In genomic region chr22:41832553-41833368, GRCh38 we compare ENCODE assay signal across 1 cellular context.
A peak's percentile ranks its signal among the peaks of the same experiment; 100 is the strongest.
TF ChIP-seq lines count a peak whose summit lies in the region.

SREBF2 (plus strand) TSS chr22:41833105; CDS start chr22:41833271, 166 bp downstream.

TF ChIP-seq in HEK293, 187 proteins besides CTCF, POLR2A, EP300 and RAD21 (continued from another document and continues in another):
- TF ChIP-seq ZBTB49 (tag by site-specific recombination; IDR thresholded peaks at IDR 0.05; ENCODE audit: low read depth) (no peak), ZNF677 (tag by site-specific recombination; IDR thresholded peaks at IDR 0.05) (no peak), ZNF138 (tag by site-specific recombination; IDR thresholded peaks at IDR 0.05; ENCODE audit: borderline replicate concordance) (no peak), ZNF561 (tag by site-specific recombination; IDR thresholded peaks at IDR 0.05; ENCODE audit: borderline replicate concordance) (peak; percentile 76; the same call in 1 of the 2 replicates), ZNF658 (tag by site-specific recombination; IDR thresholded peaks at IDR 0.05) (no peak), ZNF174 (tag by site-specific recombination; IDR thresholded peaks at IDR 0.05) (no peak), PRDM6 (tag by site-specific recombination; IDR thresholded peaks at IDR 0.05) (no peak; the same call in 1 of the 2 replicates), PATZ1 (tag by site-specific recombination; IDR thresholded peaks at IDR 0.05) (peak; percentile 91), ZNF366 (tag by site-specific recombination; conservative IDR thresholded peaks at IDR 0.05) (0 out of 2 replicates have a peak, but pooled peaks have one; percentile 37), YY2 (tag by site-specific recombination; IDR thresholded peaks at IDR 0.05) (peak; percentile 56; the same call in 1 of the 2 replicates), BCL11B (tag by site-specific recombination; IDR thresholded peaks at IDR 0.05; ENCODE audit: low read depth) (peak; percentile 97), ZNF639 (tag by site-specific recombination; IDR thresholded peaks at IDR 0.05) (peak; percentile 92), ZNF324 (tag by site-specific recombination; IDR thresholded peaks at IDR 0.05) (peak; percentile 86), ZNF776 (tag by site-specific recombination; IDR thresholded peaks at IDR 0.05; ENCODE audit: borderline replicate concordance) (no peak), ZNF830 (tag by site-specific recombination; IDR thresholded peaks at IDR 0.05; ENCODE audit: low read depth) (no peak), ZNF302 (tag by site-specific recombination; IDR thresholded peaks at IDR 0.05; ENCODE audit: low read depth) (no peak), ZNF747 (tag by site-specific recombination; IDR thresholded peaks at IDR 0.05) (no peak), ZIC2 (tag by site-specific recombination; IDR thresholded peaks at IDR 0.05) (peak; percentile 74), ZBTB21 (tag by site-specific recombination; IDR thresholded peaks at IDR 0.05) (peak; percentile 95), MYNN (tag by site-specific recombination; IDR thresholded peaks at IDR 0.05; ENCODE audit: borderline replicate concordance) (no peak), ZFP37 (tag by site-specific recombination; IDR thresholded peaks at IDR 0.05) (peak; percentile 54; the same call in 1 of the 2 replicates), GLI4 (tag by site-specific recombination; IDR thresholded peaks at IDR 0.05) (no peak), ZNF184 (tag by site-specific recombination; IDR thresholded peaks at IDR 0.05) (peak; percentile 24; the same call in 1 of the 2 replicates), ZNF692 (tag by site-specific recombination; IDR thresholded peaks at IDR 0.05) (peak; percentile 92), FEZF1 (tag by site-specific recombination; IDR thresholded peaks at IDR 0.05) (peak; percentile 53; the same call in 1 of the 2 replicates), ZNF610 (tag by site-specific recombination; IDR thresholded peaks at IDR 0.05; ENCODE audit: borderline replicate concordance) (0 out of 2 replicates have a peak, but pooled peaks have one; percentile 42), YY1 (tag by site-specific recombination; IDR thresholded peaks at IDR 0.05) (peak; percentile 83), ZNF623 (tag by site-specific recombination; IDR thresholded peaks at IDR 0.05) (no peak), SP3 (tag by site-specific recombination; IDR thresholded peaks at IDR 0.05) (peak; percentile 90), ZFHX2 (tag by site-specific recombination; conservative IDR thresholded peaks at IDR 0.05) (peak; percentile 83), SP2 (tag by site-specific recombination; IDR thresholded peaks at IDR 0.05) (peak; percentile 88), ZNF133 (tag by site-specific recombination; IDR thresholded peaks at IDR 0.05) (no peak), ZNF837 (tag by site-specific recombination; IDR thresholded peaks at IDR 0.05) (no peak), GLIS1 (tag by site-specific recombination; IDR thresholded peaks at IDR 0.05) (peak; percentile 93), KLF8 (tag by site-specific recombination; IDR thresholded peaks at IDR 0.05) (peak; percentile 87), ZNF239 (tag by site-specific recombination; IDR thresholded peaks at IDR 0.05) (no peak), ZNF624 (tag by site-specific recombination; IDR thresholded peaks at IDR 0.05) (no peak), ZNF514 (tag by site-specific recombination; IDR thresholded peaks at IDR 0.05) (no peak), ZEB2 (tag by site-specific recombination; IDR thresholded peaks at IDR 0.05) (peak; percentile 99), ZBTB8A (tag by site-specific recombination; IDR thresholded peaks at IDR 0.05) (peak; percentile 94), WT1 (tag by site-specific recombination; IDR thresholded peaks at IDR 0.05) (peak; percentile 63; the same call in 1 of the 2 replicates)
- TF ChIP-seq, protein P1, sequence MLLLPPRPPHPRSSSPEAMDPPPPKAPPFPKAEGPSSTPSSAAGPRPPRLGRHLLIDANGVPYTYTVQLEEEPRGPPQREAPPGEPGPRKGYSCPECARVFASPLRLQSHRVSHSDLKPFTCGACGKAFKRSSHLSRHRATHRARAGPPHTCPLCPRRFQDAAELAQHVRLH (tag by site-specific recombination; IDR thresholded peaks at IDR 0.05) = 0 out of 2 replicates have a peak, but pooled peaks have one; percentile 56
- TF ChIP-seq, protein P2, sequence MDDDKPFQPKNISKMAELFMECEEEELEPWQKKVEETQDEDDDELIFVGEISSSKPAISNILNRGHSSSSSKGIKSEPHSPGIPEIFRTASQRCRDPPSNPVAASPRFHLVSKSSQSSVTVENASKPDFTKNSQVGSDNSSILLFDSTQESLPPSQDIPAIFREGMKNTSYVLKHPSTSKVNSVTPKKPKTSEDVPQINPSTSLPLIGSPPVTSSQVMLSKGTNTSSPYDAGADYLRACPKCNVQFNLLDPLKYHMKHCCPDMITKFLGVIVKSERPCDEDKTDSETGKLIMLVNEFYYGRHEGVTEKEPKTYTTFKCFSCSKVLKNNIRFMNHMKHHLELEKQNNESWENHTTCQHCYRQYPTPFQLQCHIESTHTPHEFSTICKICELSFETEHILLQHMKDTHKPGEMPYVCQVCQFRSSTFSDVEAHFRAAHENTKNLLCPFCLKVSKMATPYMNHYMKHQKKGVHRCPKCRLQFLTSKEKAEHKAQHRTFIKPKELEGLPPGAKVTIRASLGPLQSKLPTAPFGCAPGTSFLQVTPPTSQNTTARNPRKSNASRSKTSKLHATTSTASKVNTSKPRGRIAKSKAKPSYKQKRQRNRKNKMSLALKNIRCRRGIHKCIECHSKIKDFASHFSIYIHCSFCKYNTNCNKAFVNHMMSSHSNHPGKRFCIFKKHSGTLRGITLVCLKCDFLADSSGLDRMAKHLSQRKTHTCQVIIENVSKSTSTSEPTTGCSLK (tag by site-specific recombination; IDR thresholded peaks at IDR 0.05) = no peak
- TF ChIP-seq, protein P3, sequence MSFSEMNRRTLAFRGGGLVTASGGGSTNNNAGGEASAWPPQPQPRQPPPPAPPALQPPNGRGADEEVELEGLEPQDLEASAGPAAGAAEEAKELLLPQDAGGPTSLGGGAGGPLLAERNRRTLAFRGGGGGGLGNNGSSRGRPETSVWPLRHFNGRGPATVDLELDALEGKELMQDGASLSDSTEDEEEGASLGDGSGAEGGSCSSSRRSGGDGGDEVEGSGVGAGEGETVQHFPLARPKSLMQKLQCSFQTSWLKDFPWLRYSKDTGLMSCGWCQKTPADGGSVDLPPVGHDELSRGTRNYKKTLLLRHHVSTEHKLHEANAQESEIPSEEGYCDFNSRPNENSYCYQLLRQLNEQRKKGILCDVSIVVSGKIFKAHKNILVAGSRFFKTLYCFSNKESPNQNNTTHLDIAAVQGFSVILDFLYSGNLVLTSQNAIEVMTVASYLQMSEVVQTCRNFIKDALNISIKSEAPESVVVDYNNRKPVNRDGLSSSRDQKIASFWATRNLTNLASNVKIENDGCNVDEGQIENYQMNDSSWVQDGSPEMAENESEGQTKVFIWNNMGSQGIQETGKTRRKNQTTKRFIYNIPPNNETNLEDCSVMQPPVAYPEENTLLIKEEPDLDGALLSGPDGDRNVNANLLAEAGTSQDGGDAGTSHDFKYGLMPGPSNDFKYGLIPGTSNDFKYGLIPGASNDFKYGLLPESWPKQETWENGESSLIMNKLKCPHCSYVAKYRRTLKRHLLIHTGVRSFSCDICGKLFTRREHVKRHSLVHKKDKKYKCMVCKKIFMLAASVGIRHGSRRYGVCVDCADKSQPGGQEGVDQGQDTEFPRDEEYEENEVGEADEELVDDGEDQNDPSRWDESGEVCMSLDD (tag by site-specific recombination; IDR thresholded peaks at IDR 0.05) = peak; percentile 72; the same call in 1 of the 2 replicates
- TF ChIP-seq, protein P4, sequence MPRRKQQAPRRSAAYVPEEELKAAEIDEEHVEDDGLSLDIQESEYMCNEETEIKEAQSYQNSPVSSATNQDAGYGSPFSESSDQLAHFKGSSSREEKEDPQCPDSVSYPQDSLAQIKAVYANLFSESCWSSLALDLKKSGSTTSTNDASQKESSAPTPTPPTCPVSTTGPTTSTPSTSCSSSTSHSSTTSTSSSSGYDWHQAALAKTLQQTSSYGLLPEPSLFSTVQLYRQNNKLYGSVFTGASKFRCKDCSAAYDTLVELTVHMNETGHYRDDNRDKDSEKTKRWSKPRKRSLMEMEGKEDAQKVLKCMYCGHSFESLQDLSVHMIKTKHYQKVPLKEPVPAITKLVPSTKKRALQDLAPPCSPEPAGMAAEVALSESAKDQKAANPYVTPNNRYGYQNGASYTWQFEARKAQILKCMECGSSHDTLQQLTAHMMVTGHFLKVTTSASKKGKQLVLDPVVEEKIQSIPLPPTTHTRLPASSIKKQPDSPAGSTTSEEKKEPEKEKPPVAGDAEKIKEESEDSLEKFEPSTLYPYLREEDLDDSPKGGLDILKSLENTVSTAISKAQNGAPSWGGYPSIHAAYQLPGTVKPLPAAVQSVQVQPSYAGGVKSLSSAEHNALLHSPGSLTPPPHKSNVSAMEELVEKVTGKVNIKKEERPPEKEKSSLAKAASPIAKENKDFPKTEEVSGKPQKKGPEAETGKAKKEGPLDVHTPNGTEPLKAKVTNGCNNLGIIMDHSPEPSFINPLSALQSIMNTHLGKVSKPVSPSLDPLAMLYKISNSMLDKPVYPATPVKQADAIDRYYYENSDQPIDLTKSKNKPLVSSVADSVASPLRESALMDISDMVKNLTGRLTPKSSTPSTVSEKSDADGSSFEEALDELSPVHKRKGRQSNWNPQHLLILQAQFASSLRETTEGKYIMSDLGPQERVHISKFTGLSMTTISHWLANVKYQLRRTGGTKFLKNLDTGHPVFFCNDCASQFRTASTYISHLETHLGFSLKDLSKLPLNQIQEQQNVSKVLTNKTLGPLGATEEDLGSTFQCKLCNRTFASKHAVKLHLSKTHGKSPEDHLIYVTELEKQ (tag by site-specific recombination; IDR thresholded peaks at IDR 0.05; ENCODE audit: borderline replicate concordance) = peak; percentile 60; the same call in 1 of the 2 replicates
